In genomic region chr19:28386080-28386869, GRCh38 we compare ENCODE assay signal across 11 cellular contexts.
"Had no signal": no experiment of that assay in that cellular context is flagged by ENCODE, and none has a peak within 500 bp of the region (broad histone marks: within the 10 kb centered on the region; RNA-seq: fewer than 3 reads in every experiment).

No MANE protein-coding gene starts in this region.

- H3K27me3 ChIP-seq: adrenal gland, tibial artery had no signal

- H3K27ac Mint-ChIP-seq: activated B cell treated with CpG ODN at 0.5 μM for 24 hours; activated CD4-positive, alpha-beta memory T cell treated with anti-CD3 and anti-CD28 coated beads for 36 hours had no signal

- H3K4me1 ChIP-seq: adrenal gland, tibial artery had no signal

- H3K27me3 Mint-ChIP-seq: activated B cell treated with CpG ODN at 0.5 μM for 24 hours; activated CD4-positive, alpha-beta memory T cell treated with anti-CD3 and anti-CD28 coated beads for 36 hours had no signal

- H3K36me3 Mint-ChIP-seq: activated CD4-positive, alpha-beta memory T cell treated with anti-CD3 and anti-CD28 coated beads for 36 hours had no signal

- FAIRE-seq: TTC549 had no signal

- H3K36me3 ChIP-seq: adrenal gland, tibial artery had no signal

- H3K27ac ChIP-seq: adrenal gland, tibial artery had no signal

- H3K9me3 ChIP-seq: adrenal gland, tibial artery had no signal

- H3K4me1 Mint-ChIP-seq: activated B cell treated with CpG ODN at 0.5 μM for 24 hours, neural crest cell had no signal

- H3K4me3 ChIP-seq: adrenal gland, tibial artery had no signal

- DNase-seq: activated B cell treated with CpG ODN at 0.5 μM for 24 hours; activated CD4-positive, alpha-beta memory T cell treated with anti-CD3 and anti-CD28 coated beads for 36 hours; activated CD8-positive, alpha-beta memory T cell treated with anti-CD3 and anti-CD28 coated beads, Interleukin-2, amount 50 U/mL, for 4 hours; activated naive CD4-positive, alpha-beta T cell; adrenal gland; mesendoderm; stimulated activated CD4-positive, alpha-beta T cell treated with anti-CD3 and anti-CD28 coated beads, Interleukin-2, amount 100 ng/mL, for 48 hours; stimulated activated CD8-positive, alpha-beta memory T cell treated with anti-CD3 and anti-CD28 coated beads, Interleukin-4, amount 100 ng/mL, for 48 hours; tibial artery had no signal

- H3K4me3 Mint-ChIP-seq: activated B cell treated with CpG ODN at 0.5 μM for 24 hours; activated CD4-positive, alpha-beta memory T cell treated with anti-CD3 and anti-CD28 coated beads for 36 hours; neural crest cell had no signal
